31 cellular contexts compared by ENCODE assay signal in the genomic region with DNA sequence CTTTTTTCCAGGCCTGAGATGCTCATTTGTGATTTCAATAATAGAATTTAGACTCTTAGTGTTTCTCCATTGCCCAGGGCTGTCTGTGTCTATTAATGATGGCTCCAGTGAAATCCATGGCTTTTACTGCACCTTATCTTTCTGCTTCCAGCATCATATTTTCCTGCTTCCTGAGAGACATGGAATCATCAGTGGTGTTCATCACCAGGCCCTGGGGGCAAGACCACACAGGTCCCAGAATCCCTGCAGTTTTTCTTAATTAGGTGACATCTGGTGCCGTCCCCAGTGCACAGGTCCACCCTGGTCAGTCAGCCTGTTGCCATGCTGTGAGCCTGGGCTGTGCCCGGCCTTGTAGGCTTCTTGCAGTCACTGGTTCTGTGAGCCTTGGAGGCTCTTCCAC. TPM values are rescaled to one million over a fixed set of nuclear protein-coding genes. Genes with fewer than 3 reads are reported as not detected.
"Had no signal": no experiment of that assay in that cellular context is flagged by ENCODE, and none has a peak within 500 bp of the region (broad histone marks: within the 10 kb centered on the region; RNA-seq: fewer than 3 reads in every experiment).

No MANE protein-coding gene starts in this region.

- H3K36me3 Mint-ChIP-seq: activated naive CD8-positive, alpha-beta T cell; naive thymus-derived CD8-positive, alpha-beta T cell; stimulated activated naive B cell treated with anti-CD40 and anti-IgM and Interleukin-4, amounts not matched to agents 10 μg/mL and 1 μg/mL and 100 μg/mL, for 72 hours had no signal

- H3K4me3 Mint-ChIP-seq: activated naive CD8-positive, alpha-beta T cell; naive thymus-derived CD8-positive, alpha-beta T cell; neural crest cell; stimulated activated naive B cell treated with anti-CD40 and anti-IgM and Interleukin-4, amounts not matched to agents 10 μg/mL and 1 μg/mL and 100 μg/mL, for 72 hours; T-helper 2 cell treated with Interferon-gamma antibody and Interleukin-4, amounts not matched to agents 5 μg/mL and 100 μg/mL, for 36 hours had no signal

- H3K9me3 ChIP-seq: body of pancreas, heart left ventricle, left lung, lower lobe of right lung, pancreas, psoas muscle, stomach, tibial nerve had no signal

- H3K4me2 ChIP-seq: smooth muscle cell had no signal

- H3K36me3 ChIP-seq: heart left ventricle, left lung, lower lobe of right lung, pancreas, stomach, tibial nerve had no signal

- H3K9me3 Mint-ChIP-seq: naive thymus-derived CD8-positive, alpha-beta T cell; neural crest cell; stimulated activated naive B cell treated with anti-CD40 and anti-IgM and Interleukin-4, amounts not matched to agents 10 μg/mL and 1 μg/mL and 100 μg/mL, for 72 hours; T-helper 2 cell treated with Interferon-gamma antibody and Interleukin-4, amounts not matched to agents 5 μg/mL and 100 μg/mL, for 36 hours had no signal

- H3K27ac ChIP-seq: body of pancreas, heart left ventricle, left lung, lower lobe of right lung, pancreas, psoas muscle, stomach, tibial nerve had no signal

- H3K27ac Mint-ChIP-seq: activated naive CD8-positive, alpha-beta T cell; stimulated activated naive B cell treated with anti-CD40 and anti-IgM and Interleukin-4, amounts not matched to agents 10 μg/mL and 1 μg/mL and 100 μg/mL, for 72 hours; T-helper 2 cell treated with Interferon-gamma antibody and Interleukin-4, amounts not matched to agents 5 μg/mL and 100 μg/mL, for 36 hours had no signal

- DNase-seq: activated CD4-positive, alpha-beta T cell treated with anti-CD3 and anti-CD28 coated beads for 4 hours; activated CD4-positive, alpha-beta T cell treated with anti-CD3 and anti-CD28 coated beads, Interleukin-2, amount 50 U/mL, for 48 hours; activated CD4-positive, CD25-positive, alpha-beta regulatory T cell; activated CD8-positive, alpha-beta memory T cell treated with anti-CD3 and anti-CD28 coated beads for 24 hours; activated effector memory CD4-positive, alpha-beta T cell treated with Interleukin-2 at 50 U/mL for 16 hours; activated naive CD4-positive, alpha-beta T cell treated with Interleukin-2 at 50 U/mL for 16 hours; aorta; body of pancreas; cerebellar nuclear complex; cortex of kidney; heart left ventricle; kidney glomerular epithelial cell; left lung; lower lobe of right lung; mesenchymal stem cell; naive thymus-derived CD8-positive, alpha-beta T cell; pancreas; psoas muscle; stimulated activated CD4-positive, alpha-beta T cell treated with anti-CD3 and anti-CD28 coated beads, Interleukin-2, amount 100 ng/mL, for 24 hours; stimulated activated naive B cell treated with anti-CD40 and anti-IgM and Interleukin-4, amounts not matched to agents 10 μg/mL and 1 μg/mL and 100 μg/mL, for 72 hours; stomach; T-helper 1 cell had no signal

- ATAC-seq: body of pancreas; heart left ventricle; left lung; lower lobe of right lung; naive thymus-derived CD8-positive, alpha-beta T cell; pancreas had no signal

- H3K27me3 ChIP-seq: body of pancreas, heart left ventricle, pancreas, tibial nerve had no signal

- H3K4me3 ChIP-seq: body of pancreas, heart left ventricle, left lung, lower lobe of right lung, pancreas, psoas muscle, smooth muscle cell, stomach, tibial nerve had no signal

RNA-seq across cellular contexts. Expression of a gene that starts 15.5 kb away (rescaled TPM):
- total RNA-seq: endothelial cell of umbilical vein, fibroblast of lung, fibroblast of villous mesenchyme, lower lobe of right lung, neural crest cell, smooth muscle cell, ureter had no signal
- polyA plus RNA-seq: endothelial cell of umbilical vein; fibroblast of lung; naive thymus-derived CD8-positive, alpha-beta T cell; smooth muscle cell had no signal

RNA-seq across cellular contexts. Expression of a gene that starts 17.0 kb away (rescaled TPM):
- total RNA-seq: endothelial cell of umbilical vein, fibroblast of lung had no signal
- polyA plus RNA-seq: endothelial cell of umbilical vein had no signal

RNA-seq across cellular contexts. Expression of a gene that starts 34.8 kb away (rescaled TPM):
- total RNA-seq: aorta, endothelial cell of umbilical vein, fibroblast of lung, fibroblast of villous mesenchyme, tibial nerve, ureter had no signal
- polyA plus RNA-seq: aorta, endothelial cell of umbilical vein, fibroblast of lung, smooth muscle cell had no signal
